ENCODE assay signal across 1 cellular context in the genomic region with DNA sequence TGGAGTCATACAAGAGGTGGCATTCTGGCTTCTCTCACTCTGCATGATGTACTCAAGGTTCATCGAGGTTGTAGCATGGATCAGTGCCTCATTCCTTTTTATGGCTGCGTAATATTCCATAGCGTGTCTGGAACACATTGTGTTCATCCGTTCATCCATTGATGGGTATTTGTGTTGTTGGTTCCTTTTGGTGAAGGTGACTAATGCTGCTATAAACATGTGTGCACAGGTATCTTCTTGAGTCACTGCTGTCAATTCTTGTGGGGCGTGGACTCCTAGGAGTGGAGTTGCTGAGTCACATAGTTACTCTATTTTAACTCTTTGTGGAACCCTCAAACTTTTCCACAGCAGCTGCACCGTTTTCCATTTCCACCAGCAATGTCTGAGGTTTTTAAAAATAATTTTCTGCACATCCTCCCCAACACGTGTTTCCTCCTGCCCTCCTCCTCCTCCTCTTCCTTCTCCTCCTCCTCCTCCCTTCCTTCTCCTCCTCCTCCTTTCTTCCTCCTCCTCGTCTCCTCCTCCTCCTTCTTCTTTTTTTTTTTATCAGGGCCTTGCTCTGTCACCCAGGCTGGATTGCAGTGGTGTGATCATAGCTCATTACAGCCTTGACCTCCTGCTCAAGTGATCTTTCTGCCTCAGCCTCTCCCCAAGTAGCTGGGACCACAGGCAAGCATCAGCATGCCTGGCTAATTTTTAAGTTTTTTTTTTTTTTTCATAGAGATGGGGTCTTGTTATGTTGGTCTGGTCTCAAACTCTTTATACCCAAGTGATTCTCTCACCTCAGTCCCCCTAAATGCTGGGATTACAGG.
TF ChIP-seq lines count a peak whose summit lies in the region.

No MANE protein-coding gene starts in this region.

TF ChIP-seq in HEK293, 187 proteins besides CTCF, POLR2A, EP300 and RAD21 (continued from another document and continues in another):
- TF ChIP-seq KLF17 (tag by site-specific recombination; IDR thresholded peaks at IDR 0.05) (peak; percentile 34; the same call in 1 of the 2 replicates), ZNF677 (tag by site-specific recombination; IDR thresholded peaks at IDR 0.05) (no peak), ZNF138 (tag by site-specific recombination; IDR thresholded peaks at IDR 0.05; ENCODE audit: borderline replicate concordance) (no peak), ZNF292 (tag by site-specific recombination; IDR thresholded peaks at IDR 0.05; ENCODE audit: borderline replicate concordance, low read depth) (no peak), ZIC2 (tag by site-specific recombination; IDR thresholded peaks at IDR 0.05) (no peak), ZNF549 (tag by site-specific recombination; IDR thresholded peaks at IDR 0.05) (no peak), YY1 (tag by site-specific recombination; IDR thresholded peaks at IDR 0.05) (no peak), ZBTB49 (tag by site-specific recombination; IDR thresholded peaks at IDR 0.05; ENCODE audit: low read depth) (no peak), ZNF48 (tag by site-specific recombination; IDR thresholded peaks at IDR 0.05) (no peak), TCF7L2 (IDR thresholded peaks at IDR 0.05; ENCODE audit: borderline replicate concordance, low read depth, low read length) (no peak), ZBTB1 (tag by site-specific recombination; IDR thresholded peaks at IDR 0.05) (no peak), ZNF148 (tag by site-specific recombination; IDR thresholded peaks at IDR 0.05; ENCODE audit: borderline replicate concordance) (peak; percentile 47; the same call in 1 of the 2 replicates), ZBTB26 (tag by site-specific recombination; optimal IDR thresholded peaks at IDR 0.05) (no peak), WT1 (tag by site-specific recombination; IDR thresholded peaks at IDR 0.05) (no peak), ZNF121 (tag by site-specific recombination; IDR thresholded peaks at IDR 0.05) (no peak), ZNF366 (tag by site-specific recombination; conservative IDR thresholded peaks at IDR 0.05) (peak; percentile 66), ZNF398 (tag by site-specific recombination; IDR thresholded peaks at IDR 0.05) (no peak), ZNF426 (tag by site-specific recombination; IDR thresholded peaks at IDR 0.05) (no peak), ZNF423 (tag by site-specific recombination; IDR thresholded peaks at IDR 0.05) (no peak), ZNF280D (tag by site-specific recombination; IDR thresholded peaks at IDR 0.05) (peak; percentile 82), ZNF132 (tag by site-specific recombination; IDR thresholded peaks at IDR 0.05; ENCODE audit: borderline replicate concordance) (no peak), ZSCAN16 (tag by site-specific recombination; IDR thresholded peaks at IDR 0.05) (no peak), ZNF654 (tag by site-specific recombination; IDR thresholded peaks at IDR 0.05; ENCODE audit: low read depth) (no peak), ZNF2 (tag by site-specific recombination; IDR thresholded peaks at IDR 0.05) (no peak), ZNF626 (tag by site-specific recombination; IDR thresholded peaks at IDR 0.05) (no peak), ZNF174 (tag by site-specific recombination; IDR thresholded peaks at IDR 0.05) (no peak), ZNF202 (tag by site-specific recombination; IDR thresholded peaks at IDR 0.05; ENCODE audit: borderline replicate concordance) (no peak), KLF8 (tag by site-specific recombination; IDR thresholded peaks at IDR 0.05) (peak; percentile 31; the same call in 1 of the 2 replicates), ZNF837 (tag by site-specific recombination; IDR thresholded peaks at IDR 0.05) (no peak), ZNF785 (tag by site-specific recombination; IDR thresholded peaks at IDR 0.05) (no peak), ZNF529 (tag by site-specific recombination; IDR thresholded peaks at IDR 0.05; ENCODE audit: insufficient replicate concordance) (no peak), ZNF133 (tag by site-specific recombination; IDR thresholded peaks at IDR 0.05) (no peak), ZNF768 (tag by site-specific recombination; IDR thresholded peaks at IDR 0.05) (no peak), SP3 (tag by site-specific recombination; IDR thresholded peaks at IDR 0.05) (peak; percentile 40), ZNF747 (tag by site-specific recombination; IDR thresholded peaks at IDR 0.05) (no peak), ZNF473 (tag by site-specific recombination; IDR thresholded peaks at IDR 0.05) (no peak), IKZF3 (tag by site-specific recombination; IDR thresholded peaks at IDR 0.05) (no peak), ZNF664 (tag by site-specific recombination; IDR thresholded peaks at IDR 0.05) (no peak), ZNF585B (tag by site-specific recombination; IDR thresholded peaks at IDR 0.05) (no peak), ZNF555 (tag by site-specific recombination; conservative IDR thresholded peaks at IDR 0.05) (no peak)
- TF ChIP-seq, protein P1, sequence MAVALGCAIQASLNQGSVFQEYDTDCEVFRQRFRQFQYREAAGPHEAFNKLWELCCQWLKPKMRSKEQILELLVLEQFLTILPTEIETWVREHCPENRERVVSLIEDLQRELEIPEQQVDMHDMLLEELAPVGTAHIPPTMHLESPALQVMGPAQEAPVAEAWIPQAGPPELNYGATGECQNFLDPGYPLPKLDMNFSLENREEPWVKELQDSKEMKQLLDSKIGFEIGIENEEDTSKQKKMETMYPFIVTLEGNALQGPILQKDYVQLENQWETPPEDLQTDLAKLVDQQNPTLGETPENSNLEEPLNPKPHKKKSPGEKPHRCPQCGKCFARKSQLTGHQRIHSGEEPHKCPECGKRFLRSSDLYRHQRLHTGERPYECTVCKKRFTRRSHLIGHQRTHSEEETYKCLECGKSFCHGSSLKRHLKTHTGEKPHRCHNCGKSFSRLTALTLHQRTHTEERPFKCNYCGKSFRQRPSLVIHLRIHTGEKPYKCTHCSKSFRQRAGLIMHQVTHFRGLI (tag by site-specific recombination; IDR thresholded peaks at IDR 0.05): no peak
- TF ChIP-seq, protein P2, sequence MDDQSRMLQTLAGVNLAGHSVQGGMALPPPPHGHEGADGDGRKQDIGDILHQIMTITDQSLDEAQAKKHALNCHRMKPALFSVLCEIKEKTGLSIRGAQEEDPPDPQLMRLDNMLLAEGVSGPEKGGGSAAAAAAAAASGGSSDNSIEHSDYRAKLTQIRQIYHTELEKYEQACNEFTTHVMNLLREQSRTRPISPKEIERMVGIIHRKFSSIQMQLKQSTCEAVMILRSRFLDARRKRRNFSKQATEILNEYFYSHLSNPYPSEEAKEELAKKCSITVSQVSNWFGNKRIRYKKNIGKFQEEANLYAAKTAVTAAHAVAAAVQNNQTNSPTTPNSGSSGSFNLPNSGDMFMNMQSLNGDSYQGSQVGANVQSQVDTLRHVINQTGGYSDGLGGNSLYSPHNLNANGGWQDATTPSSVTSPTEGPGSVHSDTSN (CRISPR knock-in tag; IDR thresholded peaks at IDR 0.05): no peak
- TF ChIP-seq, protein P3, sequence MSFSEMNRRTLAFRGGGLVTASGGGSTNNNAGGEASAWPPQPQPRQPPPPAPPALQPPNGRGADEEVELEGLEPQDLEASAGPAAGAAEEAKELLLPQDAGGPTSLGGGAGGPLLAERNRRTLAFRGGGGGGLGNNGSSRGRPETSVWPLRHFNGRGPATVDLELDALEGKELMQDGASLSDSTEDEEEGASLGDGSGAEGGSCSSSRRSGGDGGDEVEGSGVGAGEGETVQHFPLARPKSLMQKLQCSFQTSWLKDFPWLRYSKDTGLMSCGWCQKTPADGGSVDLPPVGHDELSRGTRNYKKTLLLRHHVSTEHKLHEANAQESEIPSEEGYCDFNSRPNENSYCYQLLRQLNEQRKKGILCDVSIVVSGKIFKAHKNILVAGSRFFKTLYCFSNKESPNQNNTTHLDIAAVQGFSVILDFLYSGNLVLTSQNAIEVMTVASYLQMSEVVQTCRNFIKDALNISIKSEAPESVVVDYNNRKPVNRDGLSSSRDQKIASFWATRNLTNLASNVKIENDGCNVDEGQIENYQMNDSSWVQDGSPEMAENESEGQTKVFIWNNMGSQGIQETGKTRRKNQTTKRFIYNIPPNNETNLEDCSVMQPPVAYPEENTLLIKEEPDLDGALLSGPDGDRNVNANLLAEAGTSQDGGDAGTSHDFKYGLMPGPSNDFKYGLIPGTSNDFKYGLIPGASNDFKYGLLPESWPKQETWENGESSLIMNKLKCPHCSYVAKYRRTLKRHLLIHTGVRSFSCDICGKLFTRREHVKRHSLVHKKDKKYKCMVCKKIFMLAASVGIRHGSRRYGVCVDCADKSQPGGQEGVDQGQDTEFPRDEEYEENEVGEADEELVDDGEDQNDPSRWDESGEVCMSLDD (tag by site-specific recombination; IDR thresholded peaks at IDR 0.05): 0 out of 2 replicates have a peak, but pooled peaks have one; percentile 19
